ENCODE assay signal across 6 cellular contexts in genomic region chr3:54040476-54040875, GRCh38.
"Had no signal": no experiment of that assay in that cellular context is flagged by ENCODE, and none has a peak within 500 bp of the region (broad histone marks: within the 10 kb centered on the region; RNA-seq: fewer than 3 reads in every experiment).

No MANE protein-coding gene starts in this region.

- H3K27ac Mint-ChIP-seq: GM23338, H9 had no signal

- H3K4me3 Mint-ChIP-seq: GM23338, H9 had no signal

- DNase-seq: H9, HCEC 1CT, IMR-90, KG1 had no signal

- H3K9me3 Mint-ChIP-seq: GM23338, H9 had no signal

- H3K4me2 ChIP-seq: GM23338 had no signal

- H2AFZ ChIP-seq: GM23338 had no signal

- H3K4me3 ChIP-seq: GM23338, K562 had no signal
